ENCODE assay signal across 17 cellular contexts in genomic region chr13:35501721-35502235, GRCh38. TPM values are rescaled to one million over a fixed set of nuclear protein-coding genes. Genes with fewer than 3 reads are reported as not detected.
DNase-seq lines count a peak whose midpoint lies in the region; ATAC-seq and TF ChIP-seq lines count a peak whose summit lies in the region.
"Had no signal": no experiment of that assay in that cellular context is flagged by ENCODE, and none has a peak within 500 bp of the region (broad histone marks: within the 10 kb centered on the region; RNA-seq: fewer than 3 reads in every experiment).

No MANE protein-coding gene starts in this region.

- H3K4me3 ChIP-seq in neural progenitor cell: no peak overlapping the region
- H3K4me3 ChIP-seq: A549, GM12878 had no signal

- H3K4me1 ChIP-seq in neural progenitor cell: peaks cover 41% of the 10 kb centered on the region
- H3K4me1 ChIP-seq: A549, Caco-2 had no signal

- H3F3A ChIP-seq in neural progenitor cell (ENCODE audit: low read depth): peaks cover 25% of the 10 kb centered on the region

- peaks cover 35% of the 10 kb centered on the region for H4K20me1 ChIP-seq in neural progenitor cell (ENCODE audit: low read depth)

- no peak overlapping the region for H3K9ac ChIP-seq in neural progenitor cell

- DNase-seq in NCI-H146 (lab: John Stamatoyannopoulos, UW) (peak; percentile 46), NCI-H82 (lab: John Stamatoyannopoulos, UW) (peak; percentile 76), cerebellar cortex (ENCODE audit: low spot score) (peak; percentile 73), neural progenitor cell (ENCODE audit: low spot score) (no peak), GM03348 (ENCODE audit: low spot score) (no peak), cerebellum (ENCODE audit: low spot score) (no peak), NCI-H2227 treated with DMSO at 0.1 percent for 48 hours (lab: John Stamatoyannopoulos, UW) (no peak)
- DNase-seq: Caco-2; CD8-positive, alpha-beta T cell; DMS53; GOT3; H9 had no signal

- no peaks in the 10 kb centered on the region for H3K36me3 ChIP-seq in neural progenitor cell

- no peak overlapping the region for H3K27ac ChIP-seq in neural progenitor cell
- H3K27ac ChIP-seq: A549 had no signal

- H3K27ac Mint-ChIP-seq in neural progenitor cell: no peak overlapping the region
- H3K27ac Mint-ChIP-seq: CD14-positive monocyte; CD8-positive, alpha-beta T cell; H9 had no signal

- H3K36me3 Mint-ChIP-seq in neural progenitor cell: no peaks in the 10 kb centered on the region
- H3K36me3 Mint-ChIP-seq: CD14-positive monocyte; CD8-positive, alpha-beta T cell had no signal

- H3K4me3 Mint-ChIP-seq in neural progenitor cell: no peak overlapping the region
- H3K4me3 Mint-ChIP-seq: CD14-positive monocyte; CD8-positive, alpha-beta T cell; H9 had no signal

- no peaks in the 10 kb centered on the region for H3K79me2 ChIP-seq in neural progenitor cell (ENCODE audit: low read depth)

- peak overlapping the region; percentile 51 for H3K4me2 ChIP-seq in neural progenitor cell
- H3K4me2 ChIP-seq: A549 had no signal

- no peaks in the 10 kb centered on the region for H3K9me3 ChIP-seq in neural progenitor cell (ENCODE audit: low read depth)
- H3K9me3 ChIP-seq: A549, Caco-2 had no signal

- H3K27me3 ChIP-seq in neural progenitor cell: no peaks in the 10 kb centered on the region

- no peaks in the 10 kb centered on the region for H3K9me3 Mint-ChIP-seq in neural progenitor cell
- H3K9me3 Mint-ChIP-seq: CD8-positive, alpha-beta T cell; H9 had no signal

- ATAC-seq in HG02763 (IDR thresholded peaks at IDR 0.05; ENCODE audit: unreplicated experiment): no peak
- ATAC-seq: A549; CD8-positive, alpha-beta T cell; GM12878; HepG2 had no signal

- no peaks in the 10 kb centered on the region for H3K27me3 Mint-ChIP-seq in neural progenitor cell (ENCODE audit: insufficient read depth, low read depth)

- no peak for TF ChIP-seq CTCF in neural progenitor cell (IDR thresholded peaks at IDR 0.05)

- H3K4me1 Mint-ChIP-seq in neural progenitor cell: peaks cover 39% of the 10 kb centered on the region

- H2AFZ ChIP-seq in neural progenitor cell (replicated peaks): no peak overlapping the region

RNA-seq across cellular contexts. Expression of gene MAB21L1, which starts 25.3 kb away (rescaled TPM):
- total RNA-seq in neural progenitor cell (ENCODE audit: low replicate concordance) (not detected in 2 replicates), cerebellum (92.3 TPM)
- total RNA-seq: Caco-2; CD8-positive, alpha-beta T cell; GM12878; H9; HepG2 had no signal

Comparison
In these comparisons a context has a peak if more than half of its experiments do, and no peak if none do; other contexts are left out.
1. DNase-seq: peak in NCI-H146 (single experiment), NCI-H82 (single experiment) and cerebellar cortex (single experiment); none in neural progenitor cell (single experiment), GM03348 (single experiment), cerebellum (single experiment) and NCI-H2227 treated with DMSO at 0.1 percent for 48 hours (single experiment).
2. RNA of gene MAB21L1, which starts 25.3 kb away (total RNA-seq): 92.3 TPM in cerebellum (single experiment); not detected in neural progenitor cell; every median in the first group is over 10 times any median in the second.